In the genomic region with DNA sequence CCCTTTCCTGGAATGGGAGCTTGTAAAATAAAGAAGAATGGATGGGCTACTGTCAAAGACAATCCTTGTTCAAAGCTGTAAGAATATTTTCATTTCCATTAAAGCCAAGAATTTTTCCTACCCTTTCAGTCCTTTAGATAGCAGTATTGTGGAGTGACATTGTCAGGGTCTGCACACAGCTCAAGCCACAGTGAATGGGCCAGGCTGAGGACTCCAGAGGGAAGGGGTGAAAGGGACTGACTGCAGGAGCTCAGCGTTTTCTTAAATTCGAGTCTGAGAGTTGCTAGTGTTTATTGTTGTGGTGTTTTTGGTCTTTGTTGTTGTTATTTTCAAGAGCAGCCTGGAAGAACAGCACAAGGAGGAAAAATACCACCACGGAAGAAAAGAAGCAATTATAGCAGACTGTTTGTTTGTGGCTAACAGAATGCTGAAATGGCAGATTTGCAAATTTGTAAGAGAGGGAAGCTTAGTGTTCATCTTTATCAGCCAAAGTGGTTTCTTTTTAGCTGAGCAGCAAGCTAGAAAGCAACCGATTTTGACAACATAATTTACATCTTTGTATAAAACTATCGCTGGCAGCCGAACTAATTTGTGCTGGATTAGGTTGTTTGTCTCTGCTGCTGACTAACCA, we compare ENCODE assay signal across 1 cellular context.
TF ChIP-seq lines count a peak whose summit lies in the region.

No MANE protein-coding gene starts in this region.

TF ChIP-seq in HEK293T, 16 proteins besides CTCF, POLR2A, EP300 and RAD21 (continued from another document):
- TF ChIP-seq PKNOX1 (IDR thresholded peaks at IDR 0.05) (0 out of 2 replicates have a peak, but pooled peaks have one; percentile 2), BHLHE40 (IDR thresholded peaks at IDR 0.05; ENCODE audit: borderline replicate concordance) (no peak), NFRKB (IDR thresholded peaks at IDR 0.05) (no peak)
